In the genomic region with DNA sequence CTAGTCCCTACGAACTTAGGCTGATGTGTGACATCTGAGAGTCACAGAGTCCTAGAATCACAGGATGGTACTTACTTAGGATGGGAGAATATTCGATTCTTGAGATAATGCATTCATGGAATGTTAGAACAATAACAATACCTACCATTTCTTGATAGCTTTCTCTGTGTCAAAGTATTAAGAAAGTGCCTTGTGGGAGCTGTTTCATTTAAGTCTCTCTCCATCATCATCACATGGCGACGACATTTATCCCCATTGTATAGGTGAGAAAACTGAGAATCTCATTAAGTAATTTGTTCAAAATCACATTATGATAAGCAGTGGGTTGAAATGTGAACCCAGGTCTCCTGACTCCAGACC, we compare ENCODE assay signal across 12 cellular contexts.
A peak's percentile ranks its signal among the peaks of the same experiment; 100 is the strongest.
DNase-seq lines count a peak whose midpoint lies in the region; ATAC-seq, FAIRE-seq and TF ChIP-seq lines count a peak whose summit lies in the region.
"Had no signal": no experiment of that assay in that cellular context is flagged by ENCODE, and none has a peak within 500 bp of the region (broad histone marks: within the 10 kb centered on the region; RNA-seq: fewer than 3 reads in every experiment).

No MANE protein-coding gene starts in this region.

- H3K79me2 ChIP-seq in PC-3 (ENCODE audit: low read length) (no peaks in the 10 kb centered on the region), osteoblast (ENCODE audit: insufficient read depth, low read length) (no peaks in the 10 kb centered on the region)

- H3F3A ChIP-seq in PC-3 (ENCODE audit: low read length, unreplicated experiment): no peaks in the 10 kb centered on the region

- no peak overlapping the region for H3K27ac ChIP-seq in PC-3 (ENCODE audit: low read length)
- no peak overlapping the region for H3K27ac ChIP-seq in osteoblast (ENCODE audit: low read depth, low read length)
- H3K27ac ChIP-seq in testis: no peak overlapping the region
- H3K27ac ChIP-seq: esophagus muscularis mucosa had no signal

- BruUV-seq in Calu3 (replicated peaks; lab: Mats Ljungman, UMichigan) (no TSS peak), PC-3 (replicated peaks; lab: Mats Ljungman, UMichigan) (no TSS peak)

- H3K4me2 ChIP-seq in PC-3 (ENCODE audit: low read length): peak overlapping the region; percentile 75; the same call in 1 of the 2 replicates
- no peak overlapping the region for H3K4me2 ChIP-seq in osteoblast (ENCODE audit: insufficient read depth, low read length)

- no peak for TF ChIP-seq POLR2A in testis (IDR thresholded peaks at IDR 0.05)

- POLR2A ChIA-PET in PC-3 (lab: Charles Lee; ENCODE audit: unreplicated experiment): interaction anchor here (0.6 kb wide), 1 partner anchor 227 kb away, joined by 3 read pairs; no protein-coding TSS in a partner anchor

- intact Hi-C loops in Calu3 (cut with micrococcal nuclease; ENCODE audit: unreplicated experiment): loop anchor here (1.0 to 2.0 kb wide), 3 partner anchors 199 to 338 kb away; no protein-coding TSS in a partner anchor
- intact Hi-C loops in PC-3 (cut with micrococcal nuclease): loop anchor here (1.0 to 10.0 kb wide), 5 partner anchors 200 to 552 kb away; no protein-coding TSS in a partner anchor
- intact Hi-C loops in testis (cut with DNase I; ENCODE audit: low total_unique reads): no loop called here

- no peak overlapping the region for H3K27ac Mint-ChIP-seq in Calu3 (ENCODE audit: unreplicated experiment)
- H3K27ac Mint-ChIP-seq: activated T-cell treated with anti-CD3 and anti-CD28 coated beads, Interleukin-2, amount 50 U/mL, for 24 hours; naive B cell had no signal

- FAIRE-seq in colon (lab: Jason Lieb, UNC): peak; percentile 18

- CTCF ChIA-PET in Calu3 (lab: Charles Lee): interaction anchor here (0.7 to 3.4 kb wide), 28 partner anchors 9 to 547 kb away, joined by 3 to 85 read pairs (median 4); partner anchors contain the start of genes FOXD2, PDZK1IP1 and STIL
- CTCF ChIA-PET in PC-3 (lab: Charles Lee): interaction anchor here (0.6 to 1.8 kb wide), 10 partner anchors 16 to 338 kb away, joined by 3 to 29 read pairs (median 9); partner anchors contain the start of genes FOXD2 and TRABD2B

- TF ChIP-seq CTCF in Calu3 (IDR thresholded peaks at IDR 0.05; ENCODE audit: unreplicated experiment): no peak
- TF ChIP-seq CTCF in PC-3 (conservative IDR thresholded peaks at IDR 0.05; ENCODE audit: low read depth, low read length): no peak
- TF ChIP-seq CTCF in osteoblast (IDR thresholded peaks at IDR 0.05; ENCODE audit: extremely low read depth, low read depth, low read length): peak; percentile 2
- no peak for TF ChIP-seq CTCF in testis (IDR thresholded peaks at IDR 0.05)

- no peak overlapping the region for H3K9ac ChIP-seq in PC-3 (ENCODE audit: low read length)

- H3K9me3 ChIP-seq in PC-3 (ENCODE audit: low read length) (no peaks in the 10 kb centered on the region), osteoblast (ENCODE audit: low read depth, low read length) (no peaks in the 10 kb centered on the region), testis (no peaks in the 10 kb centered on the region)
- H3K9me3 ChIP-seq: esophagus muscularis mucosa, Peyer's patch had no signal

- ATAC-seq in PC-3 (no peak), GM19397 (IDR thresholded peaks at IDR 0.05; ENCODE audit: unreplicated experiment) (no peak)

- H3K9me2 ChIP-seq in PC-3 (replicated peaks; ENCODE audit: low read length): no peaks in the 10 kb centered on the region

- H3K36me3 ChIP-seq in PC-3 (ENCODE audit: low read depth, low read length): no peaks in the 10 kb centered on the region
- H3K36me3 ChIP-seq in osteoblast (ENCODE audit: insufficient read depth, low read length): no peaks in the 10 kb centered on the region
- no peaks in the 10 kb centered on the region for H3K36me3 ChIP-seq in testis (ENCODE audit: low read depth, missing control alignments)
- H3K36me3 ChIP-seq: esophagus muscularis mucosa, Peyer's patch had no signal

- no peaks in the 10 kb centered on the region for H3K36me3 Mint-ChIP-seq in Calu3 (ENCODE audit: insufficient read depth, unreplicated experiment)
- H3K36me3 Mint-ChIP-seq: naive B cell had no signal

- H3K4me3 Mint-ChIP-seq in Calu3 (ENCODE audit: low read depth, unreplicated experiment): peak overlapping the region; percentile 55

- peaks cover 40% of the 10 kb centered on the region for H3K27me3 Mint-ChIP-seq in Calu3 (ENCODE audit: unreplicated experiment)

- peaks cover 32% of the 10 kb centered on the region for H3K27me3 ChIP-seq in PC-3 (ENCODE audit: low read length)
- peaks cover 34% of the 10 kb centered on the region for H3K27me3 ChIP-seq in osteoblast (ENCODE audit: insufficient read depth, low read length)
- no peaks in the 10 kb centered on the region for H3K27me3 ChIP-seq in testis

- no peaks in the 10 kb centered on the region for H3K4me1 ChIP-seq in PC-3 (ENCODE audit: insufficient read depth, low read length)
- H3K4me1 ChIP-seq in osteoblast (ENCODE audit: insufficient read depth, low read length): no peaks in the 10 kb centered on the region
- H3K4me1 ChIP-seq in testis: peaks cover 14% of the 10 kb centered on the region

- DNase-seq in Calu3 (no peak), PC-3 (no peak), osteoblast (ENCODE audit: insufficient read length, low spot score, missing footprints) (no peak), testis (no peak), T1000 (lab: John Stamatoyannopoulos, UW) (no peak), dedifferentiated amniotic fluid mesenchymal stem cell (ENCODE audit: extremely low spot score) (no peak)

- H2AFZ ChIP-seq in PC-3 (ENCODE audit: low read length) (no peak overlapping the region), osteoblast (ENCODE audit: low read length) (no peak overlapping the region)

- peaks cover 26% of the 10 kb centered on the region for H3K4me1 Mint-ChIP-seq in Calu3 (ENCODE audit: low read depth, unreplicated experiment)

- no peaks in the 10 kb centered on the region for H4K20me1 ChIP-seq in PC-3 (ENCODE audit: low read length)
- H4K20me1 ChIP-seq in osteoblast (ENCODE audit: insufficient read depth, low read length): no peaks in the 10 kb centered on the region

- H3K9me3 Mint-ChIP-seq in Calu3 (ENCODE audit: low read depth, unreplicated experiment): no peaks in the 10 kb centered on the region
- H3K9me3 Mint-ChIP-seq: activated T-cell treated with anti-CD3 and anti-CD28 coated beads, Interleukin-2, amount 50 U/mL, for 24 hours had no signal

- H3K4me3 ChIP-seq in PC-3 (ENCODE audit: low read length): no peak overlapping the region
- H3K4me3 ChIP-seq in osteoblast (ENCODE audit: insufficient read depth, low read length): no peak overlapping the region
- H3K4me3 ChIP-seq in testis: no peak overlapping the region

- WGBS in testis, 2 donors: 42 to 44% methylated on average over 4 of the region's 4 CpGs
